In the genomic region with DNA sequence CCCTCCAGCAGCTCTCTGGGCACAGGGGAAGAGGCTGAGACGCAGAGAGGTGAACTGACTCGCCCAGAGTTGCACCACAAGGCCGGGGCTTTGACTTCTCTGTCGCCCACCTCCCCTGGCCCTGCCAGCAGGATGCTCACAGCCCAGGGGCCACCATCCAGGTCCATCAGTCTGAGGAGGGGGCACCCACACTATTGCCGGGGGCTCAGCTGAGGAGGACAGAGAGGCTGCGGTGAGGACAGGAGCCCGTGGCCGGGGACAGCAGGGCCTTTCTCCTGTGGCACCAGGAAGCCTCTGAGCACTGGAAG, we compare ENCODE assay signal across 1 cellular context.
TF ChIP-seq lines count a peak whose summit lies in the region.

No MANE protein-coding gene starts in this region.

TF ChIP-seq in IMR-90, 13 proteins besides CTCF, POLR2A, EP300 and RAD21:
- no peak for TF ChIP-seq RCOR1 (IDR thresholded peaks at IDR 0.05; ENCODE audit: insufficient replicate concordance, low read length)
- TF ChIP-seq, protein P1, sequence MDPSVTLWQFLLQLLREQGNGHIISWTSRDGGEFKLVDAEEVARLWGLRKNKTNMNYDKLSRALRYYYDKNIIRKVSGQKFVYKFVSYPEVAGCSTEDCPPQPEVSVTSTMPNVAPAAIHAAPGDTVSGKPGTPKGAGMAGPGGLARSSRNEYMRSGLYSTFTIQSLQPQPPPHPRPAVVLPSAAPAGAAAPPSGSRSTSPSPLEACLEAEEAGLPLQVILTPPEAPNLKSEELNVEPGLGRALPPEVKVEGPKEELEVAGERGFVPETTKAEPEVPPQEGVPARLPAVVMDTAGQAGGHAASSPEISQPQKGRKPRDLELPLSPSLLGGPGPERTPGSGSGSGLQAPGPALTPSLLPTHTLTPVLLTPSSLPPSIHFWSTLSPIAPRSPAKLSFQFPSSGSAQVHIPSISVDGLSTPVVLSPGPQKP (IDR thresholded peaks at IDR 0.05; ENCODE audit: borderline replicate concordance, low read depth, low read length): no peak
- TF ChIP-seq NFE2L2 (IDR thresholded peaks at IDR 0.05; ENCODE audit: low read depth, low read length): no peak
- no peak for TF ChIP-seq MXI1 (IDR thresholded peaks at IDR 0.05; ENCODE audit: borderline replicate concordance, low read depth, low read length)
- TF ChIP-seq CHD1 (IDR thresholded peaks at IDR 0.05; ENCODE audit: low read depth, low read length): no peak
- no peak for TF ChIP-seq CEBPB (IDR thresholded peaks at IDR 0.05; ENCODE audit: low read depth, low read length)
- no peak for TF ChIP-seq FOS (IDR thresholded peaks at IDR 0.05; ENCODE audit: low read depth, low read length)
- no peak for TF ChIP-seq SMC3 (IDR thresholded peaks at IDR 0.05; ENCODE audit: low read depth, low read length)
- TF ChIP-seq, protein P2, sequence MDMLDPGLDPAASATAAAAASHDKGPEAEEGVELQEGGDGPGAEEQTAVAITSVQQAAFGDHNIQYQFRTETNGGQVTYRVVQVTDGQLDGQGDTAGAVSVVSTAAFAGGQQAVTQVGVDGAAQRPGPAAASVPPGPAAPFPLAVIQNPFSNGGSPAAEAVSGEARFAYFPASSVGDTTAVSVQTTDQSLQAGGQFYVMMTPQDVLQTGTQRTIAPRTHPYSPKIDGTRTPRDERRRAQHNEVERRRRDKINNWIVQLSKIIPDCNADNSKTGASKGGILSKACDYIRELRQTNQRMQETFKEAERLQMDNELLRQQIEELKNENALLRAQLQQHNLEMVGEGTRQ (IDR thresholded peaks at IDR 0.05; ENCODE audit: low read depth, low read length): no peak
- TF ChIP-seq BHLHE40 (IDR thresholded peaks at IDR 0.05; ENCODE audit: low read depth, low read length): no peak
- TF ChIP-seq MAZ (IDR thresholded peaks at IDR 0.05; ENCODE audit: borderline replicate concordance, low read depth, low read length): no peak
TF ChIP-seq in IMR-90: peak in this region for 0.
